In genomic region chr9:127847155-127847463, GRCh38 we compare ENCODE assay signal across 1 cellular context.
TF ChIP-seq lines count a peak whose summit lies in the region.

No MANE protein-coding gene starts in this region.

TF ChIP-seq in K562, 482 proteins besides CTCF, POLR2A, EP300 and RAD21:
- TF ChIP-seq CEBPB (tag; IDR thresholded peaks at IDR 0.05) (peak; percentile 31; the same call in 1 of the 2 replicates), SOX6 (IDR thresholded peaks at IDR 0.05) (no peak), ATF3 (IDR thresholded peaks at IDR 0.05) (0 out of 2 replicates have a peak, but pooled peaks have one; percentile 8), ATF3 (CRISPR knock-in tag; conservative IDR thresholded peaks at IDR 0.05) (no peak)
